In the genomic region with DNA sequence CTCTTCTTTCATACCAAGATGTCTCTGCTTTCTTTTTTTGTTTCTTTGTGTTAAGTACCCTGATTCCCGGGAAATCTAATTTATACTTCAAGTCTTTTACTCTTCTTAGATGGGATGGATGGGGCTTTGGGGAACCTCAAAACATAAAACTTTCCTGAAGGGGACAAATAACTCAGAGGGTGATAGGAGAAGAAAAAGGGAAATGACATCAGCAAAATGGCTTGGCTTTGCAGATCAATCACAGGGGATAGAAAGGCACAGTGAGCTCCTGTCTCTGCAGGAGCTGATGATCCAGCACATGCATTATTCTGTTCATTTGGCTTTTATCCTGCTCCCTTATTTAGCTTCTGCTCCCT, we compare ENCODE assay signal across 7 cellular contexts. TPM values are rescaled to one million over a fixed set of nuclear protein-coding genes. Genes with fewer than 3 reads are reported as not detected.
A peak's percentile ranks its signal among the peaks of the same experiment; 100 is the strongest.
DNase-seq lines count a peak whose midpoint lies in the region; ATAC-seq and TF ChIP-seq lines count a peak whose summit lies in the region.

No MANE protein-coding gene starts in this region.

- peak overlapping the region; percentile 98 for H3K27ac Mint-ChIP-seq in GM23338

- H3K27me3 ChIP-seq in GM23338 (ENCODE audit: insufficient read depth) = no peaks in the 10 kb centered on the region
- H3K27me3 ChIP-seq in PC-9 (ENCODE audit: insufficient read depth, low read depth) = no peaks in the 10 kb centered on the region
- H3K27me3 ChIP-seq in esophagus muscularis mucosa = no peaks in the 10 kb centered on the region
- H3K27me3 ChIP-seq in sigmoid colon = peaks cover 0 to 14% (median 0%) of the 10 kb centered on the region in 3 donors

- H3K36me3 ChIP-seq in GM23338 (ENCODE audit: insufficient read depth) = peaks cover 3% of the 10 kb centered on the region; the same call in 1 of the 2 replicates
- H3K36me3 ChIP-seq in PC-9 (ENCODE audit: low read depth) = no peaks in the 10 kb centered on the region
- H3K36me3 ChIP-seq in esophagus muscularis mucosa = no peaks in the 10 kb centered on the region
- no peaks in the 10 kb centered on the region for H3K36me3 ChIP-seq in sigmoid colon

- peak overlapping the region; percentile 91 for H3K4me3 Mint-ChIP-seq in GM23338

- peak overlapping the region; percentile 88 for H3K4me3 ChIP-seq in GM23338
- H3K4me3 ChIP-seq in PC-9 = no peak overlapping the region
- peak overlapping the region in 3 of 4 donors; percentile 19 to 35 (median 26) for H3K4me3 ChIP-seq in esophagus muscularis mucosa
- H3K4me3 ChIP-seq in sigmoid colon = peak overlapping the region in 2 of 4 donors; percentile 3 to 28

- H2AFZ ChIP-seq in GM23338 (no peak overlapping the region), PC-9 (no peak overlapping the region)

- H3F3A ChIP-seq in GM23338 (replicated peaks; ENCODE audit: low read depth) (peaks cover 24% of the 10 kb centered on the region; the same call in 1 of the 2 replicates), PC-9 (ENCODE audit: insufficient read depth, low read depth) (peaks cover 17% of the 10 kb centered on the region)

- H3K9me3 Mint-ChIP-seq in GM23338 = peaks cover 2% of the 10 kb centered on the region; the same call in 2 of the 3 replicates

- H3K9me2 ChIP-seq in GM23338 (ENCODE audit: insufficient read depth) = no peaks in the 10 kb centered on the region
- H3K9me2 ChIP-seq in PC-9 (ENCODE audit: insufficient read depth) = no peaks in the 10 kb centered on the region

- H3K36me3 Mint-ChIP-seq in GM23338 (ENCODE audit: low read depth) = peaks cover 8% of the 10 kb centered on the region; the same call in 2 of the 3 replicates

- TF ChIP-seq POLR2A in esophagus muscularis mucosa (IDR thresholded peaks at IDR 0.05; ENCODE audit: low read depth) = no peak
- no peak for TF ChIP-seq POLR2A in sigmoid colon (IDR thresholded peaks at IDR 0.05)

- H3K4me1 Mint-ChIP-seq in GM23338 = peaks cover 36% of the 10 kb centered on the region

- H3K27ac ChIP-seq in GM23338 (ENCODE audit: low read depth) = peak overlapping the region; percentile 89
- no peak overlapping the region for H3K27ac ChIP-seq in PC-9
- H3K27ac ChIP-seq in esophagus muscularis mucosa (replicated peaks in 1 of 4) = peak overlapping the region; percentile 71 to 85 (median 81)
- H3K27ac ChIP-seq in sigmoid colon = peak overlapping the region; percentile 73 to 84 (median 78)

- ATAC-seq in GM23338 (no peak), GM21360 (IDR thresholded peaks at IDR 0.05; ENCODE audit: unreplicated experiment) (no peak)

- CTCF ChIA-PET in PC-9 (lab: Charles Lee) = interaction anchor here (0.5 to 1.8 kb wide), 6 partner anchors 9 to 805 kb away, joined by 3 to 23 read pairs (median 5); partner anchors contain the start of gene PRPF3

- H3K79me2 ChIP-seq in GM23338 (replicated peaks; ENCODE audit: insufficient read depth) (peaks cover 22% of the 10 kb centered on the region), PC-9 (ENCODE audit: low read depth) (no peaks in the 10 kb centered on the region)

- H3K9me3 ChIP-seq in PC-9 (ENCODE audit: insufficient read depth, low read depth) (no peaks in the 10 kb centered on the region), esophagus muscularis mucosa (no peaks in the 10 kb centered on the region), sigmoid colon (no peaks in the 10 kb centered on the region)

- no peak for TF ChIP-seq EP300 in esophagus muscularis mucosa (IDR thresholded peaks at IDR 0.05)
- TF ChIP-seq EP300 in sigmoid colon (IDR thresholded peaks at IDR 0.05) = no peak

- POLR2A ChIA-PET in PC-9 (lab: Charles Lee; ENCODE audit: unreplicated experiment) = interaction anchor here (0.6 kb wide), 1 partner anchor 19 kb away, joined by 3 read pairs; no protein-coding TSS in a partner anchor

- H3K27me3 Mint-ChIP-seq in GM23338 (ENCODE audit: insufficient read depth, low read depth, poor library complexity) = peaks cover 7% of the 10 kb centered on the region

- no peak for TF ChIP-seq CTCF in GM23338 (conservative IDR thresholded peaks at IDR 0.05; ENCODE audit: low read depth in 2 of 2)
- no peak; the same call in 1 of the 2 replicates for TF ChIP-seq CTCF in PC-9 (conservative IDR thresholded peaks at IDR 0.05)
- TF ChIP-seq CTCF in esophagus muscularis mucosa (IDR thresholded peaks at IDR 0.05) = no peak
- TF ChIP-seq CTCF in sigmoid colon (IDR thresholded peaks at IDR 0.05) = no peak

- intact Hi-C loops in PC-9 (cut with micrococcal nuclease; ENCODE audit: unreplicated experiment) (loop anchor here (1.0 to 10.0 kb wide), 7 partner anchors 25 to 901 kb away; partner anchors contain the start of genes CERS2, MINDY1, PRPF3 and PRUNE1), esophagus muscularis mucosa (cut with DNase I) (loop anchor here (2.0 kb wide), 1 partner anchor 25 kb away; no protein-coding TSS in a partner anchor), sigmoid colon (cut with DNase I) (loop anchor here (1.0 to 5.0 kb wide), 2 partner anchors 25 to 66 kb away; partner anchors contain the start of gene PRPF3)

- no peak for DNase-seq in GM23338 (ENCODE audit: low spot score)
- no peak for DNase-seq in PC-9
- DNase-seq in esophagus muscularis mucosa (ENCODE audit: extremely low spot score) = no peak
- no peak for DNase-seq in sigmoid colon
- no peak for DNase-seq in ecto neural progenitor cell (ENCODE audit: low spot score)
- DNase-seq in kidney glomerular epithelial cell (lab: John Stamatoyannopoulos, UW) = no peak

- H3K4me1 ChIP-seq in GM23338 (ENCODE audit: insufficient read depth) = peaks cover 21% of the 10 kb centered on the region
- peaks cover 34% of the 10 kb centered on the region for H3K4me1 ChIP-seq in PC-9 (replicated peaks; ENCODE audit: insufficient read depth)
- peaks cover 13 to 54% (median 45%) of the 10 kb centered on the region in 4 donors for H3K4me1 ChIP-seq in esophagus muscularis mucosa
- H3K4me1 ChIP-seq in sigmoid colon = peaks cover 0 to 42% (median 14%) of the 10 kb centered on the region in 4 donors

- H4K20me1 ChIP-seq in GM23338 (replicated peaks; ENCODE audit: insufficient read depth) = no peaks in the 10 kb centered on the region
- H4K20me1 ChIP-seq in PC-9 (ENCODE audit: insufficient read depth) = no peaks in the 10 kb centered on the region

- H3K4me2 ChIP-seq in GM23338 (peak overlapping the region; percentile 95), PC-9 (peak overlapping the region; percentile 47)

- no TSS peak for BruUV-seq in PC-9 (replicated peaks; lab: Mats Ljungman, UMichigan)

- WGBS in esophagus muscularis mucosa = 7% methylated on average over 1 of the region's 1 CpG
- 0 to 3% methylated on average over 1 of the region's 1 CpG for WGBS in sigmoid colon, 2 donors

TF ChIP-seq in GM23338, 12 proteins besides CTCF, POLR2A, EP300 and RAD21 (continues in another document):
- TF ChIP-seq, protein P1, sequence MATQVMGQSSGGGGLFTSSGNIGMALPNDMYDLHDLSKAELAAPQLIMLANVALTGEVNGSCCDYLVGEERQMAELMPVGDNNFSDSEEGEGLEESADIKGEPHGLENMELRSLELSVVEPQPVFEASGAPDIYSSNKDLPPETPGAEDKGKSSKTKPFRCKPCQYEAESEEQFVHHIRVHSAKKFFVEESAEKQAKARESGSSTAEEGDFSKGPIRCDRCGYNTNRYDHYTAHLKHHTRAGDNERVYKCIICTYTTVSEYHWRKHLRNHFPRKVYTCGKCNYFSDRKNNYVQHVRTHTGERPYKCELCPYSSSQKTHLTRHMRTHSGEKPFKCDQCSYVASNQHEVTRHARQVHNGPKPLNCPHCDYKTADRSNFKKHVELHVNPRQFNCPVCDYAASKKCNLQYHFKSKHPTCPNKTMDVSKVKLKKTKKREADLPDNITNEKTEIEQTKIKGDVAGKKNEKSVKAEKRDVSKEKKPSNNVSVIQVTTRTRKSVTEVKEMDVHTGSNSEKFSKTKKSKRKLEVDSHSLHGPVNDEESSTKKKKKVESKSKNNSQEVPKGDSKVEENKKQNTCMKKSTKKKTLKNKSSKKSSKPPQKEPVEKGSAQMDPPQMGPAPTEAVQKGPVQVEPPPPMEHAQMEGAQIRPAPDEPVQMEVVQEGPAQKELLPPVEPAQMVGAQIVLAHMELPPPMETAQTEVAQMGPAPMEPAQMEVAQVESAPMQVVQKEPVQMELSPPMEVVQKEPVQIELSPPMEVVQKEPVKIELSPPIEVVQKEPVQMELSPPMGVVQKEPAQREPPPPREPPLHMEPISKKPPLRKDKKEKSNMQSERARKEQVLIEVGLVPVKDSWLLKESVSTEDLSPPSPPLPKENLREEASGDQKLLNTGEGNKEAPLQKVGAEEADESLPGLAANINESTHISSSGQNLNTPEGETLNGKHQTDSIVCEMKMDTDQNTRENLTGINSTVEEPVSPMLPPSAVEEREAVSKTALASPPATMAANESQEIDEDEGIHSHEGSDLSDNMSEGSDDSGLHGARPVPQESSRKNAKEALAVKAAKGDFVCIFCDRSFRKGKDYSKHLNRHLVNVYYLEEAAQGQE (IDR thresholded peaks at IDR 0.05; ENCODE audit: unreplicated experiment) = no peak

RNA-seq across cellular contexts. Expression of gene CA14, which starts 1.4 kb away (rescaled TPM):
- 41.3 and 42.9 TPM in 2 replicates for total RNA-seq in GM23338 (2014; rRNA removed; shearing (Covaris generic))
- 47.4 and 50.2 TPM in 2 replicates for polyA plus RNA-seq in GM23338 (2016; fragmentation: Nextera tagmentation; extraction: Ambion mirVana)
- total RNA-seq in PC-9 (2021) = 0.95 and 1.7 TPM in 2 replicates
- total RNA-seq in esophagus muscularis mucosa = 1 to 10 TPM in 1 of 4 donors, under 1 TPM in 2, not detected in 1; 0.33 to 1.0 (median 0.42) TPM
- total RNA-seq in sigmoid colon = 1 to 10 TPM; 1.4 to 4.3 (median 1.5) TPM
- polyA plus RNA-seq in sigmoid colon = under 1 TPM in 1 of 3 donors, not detected in 2; 0.35 TPM

RNA-seq across cellular contexts. Expression of gene APH1A, which starts 12.6 kb away (rescaled TPM):
- 82.7 and 85.3 TPM in 2 replicates for total RNA-seq in GM23338 (2014; rRNA removed; shearing (Covaris generic))
- 16.5 and 17.7 TPM in 2 replicates for polyA plus RNA-seq in GM23338 (2016; fragmentation: Nextera tagmentation; extraction: Ambion mirVana)
- total RNA-seq in PC-9 (2021) = 152 and 173 TPM in 2 replicates
- total RNA-seq in esophagus muscularis mucosa = 10 to 100 TPM; 36.1 to 63.5 (median 49.7) TPM
- total RNA-seq in sigmoid colon = 10 to 100 TPM; 44.6 to 59.2 (median 48.0) TPM
- polyA plus RNA-seq in sigmoid colon = 100 to 1,000 TPM; 134 to 228 (median 145) TPM

RNA-seq across cellular contexts. Expression of gene C1orf54, which starts 16.4 kb away (rescaled TPM):
- total RNA-seq in GM23338 (2014; rRNA removed; shearing (Covaris generic)) = 6.6 and 18.5 TPM in 2 replicates
- polyA plus RNA-seq in GM23338 (2016; fragmentation: Nextera tagmentation; extraction: Ambion mirVana) (35.5 and 39.4 TPM in 2 replicates), sigmoid colon (10 to 100 TPM; 15.7 to 27.0 (median 23.8) TPM)
- total RNA-seq in PC-9 (2021) (1.4 and 1.8 TPM in 2 replicates), esophagus muscularis mucosa (10 to 100 TPM; 15.2 to 36.1 (median 18.0) TPM), sigmoid colon (10 to 100 TPM; 14.8 to 49.7 (median 39.4) TPM)

RNA-seq across cellular contexts. Expression of gene ANP32E, which starts 20.3 kb away (rescaled TPM):
- 88.6 and 100 TPM in 2 replicates for total RNA-seq in GM23338 (2014; rRNA removed; shearing (Covaris generic))
- polyA plus RNA-seq in GM23338 (2016; fragmentation: Nextera tagmentation; extraction: Ambion mirVana) (244 and 257 TPM in 2 replicates), sigmoid colon (10 to 100 TPM; 11.4 to 32.6 (median 11.8) TPM)
- total RNA-seq in PC-9 (2021) (63.3 and 63.5 TPM in 2 replicates), esophagus muscularis mucosa (10 to 100 TPM; 15.6 to 20.3 (median 18.6) TPM), sigmoid colon (10 to 100 TPM; 11.9 to 25.5 (median 20.1) TPM)

RNA-seq across cellular contexts. Expression of gene CIART, which starts 26.2 kb away (rescaled TPM):
- total RNA-seq in GM23338 (2014; rRNA removed; shearing (Covaris generic)) = 6.6 and 9.3 TPM in 2 replicates
- polyA plus RNA-seq in GM23338 (2016; fragmentation: Nextera tagmentation; extraction: Ambion mirVana) (16.4 and 16.6 TPM in 2 replicates), sigmoid colon (1 to 10 TPM in 2 of 3 donors, not detected in 1; 2.5 to 4.2 TPM)
- total RNA-seq in PC-9 (2021) (11.0 and 16.6 TPM in 2 replicates), esophagus muscularis mucosa (10 to 100 TPM; 13.7 to 26.0 (median 14.2) TPM), sigmoid colon (10 to 100 TPM; 11.4 to 15.3 (median 13.5) TPM)
